In the genomic region with DNA sequence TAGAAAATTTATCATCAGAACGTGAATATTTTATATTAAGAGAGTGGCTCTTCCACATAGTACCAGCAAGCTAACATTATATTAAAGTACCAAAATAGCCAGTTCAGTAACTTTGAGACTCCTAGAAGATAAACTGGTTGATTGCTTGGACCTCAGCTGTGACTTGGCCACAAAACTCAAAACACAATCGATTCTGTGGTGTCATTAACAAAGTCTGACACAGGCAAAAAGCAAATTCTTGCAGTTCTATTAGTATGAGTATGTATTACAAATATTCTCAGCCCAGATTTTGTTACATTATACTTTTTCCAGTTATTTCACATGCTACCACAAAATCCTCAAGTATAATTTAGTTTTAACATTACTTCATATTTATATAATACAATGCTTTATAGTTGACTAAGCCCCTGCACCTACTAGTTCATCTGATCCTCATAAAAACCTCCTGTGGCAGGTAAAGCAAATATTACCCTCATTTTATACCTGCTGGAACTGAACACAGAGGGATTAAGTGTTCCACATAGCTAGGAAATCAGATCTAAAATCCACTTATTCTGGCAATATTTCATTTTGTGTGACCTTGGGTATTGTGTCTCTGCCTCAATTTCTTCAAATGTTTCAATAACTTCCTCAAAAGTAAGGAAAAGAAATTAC, we compare ENCODE assay signal across 28 cellular contexts.
A peak's percentile ranks its signal among the peaks of the same experiment; 100 is the strongest.
DNase-seq lines count a peak whose midpoint lies in the region; ATAC-seq and TF ChIP-seq lines count a peak whose summit lies in the region.
"Had no signal": no experiment of that assay in that cellular context is flagged by ENCODE, and none has a peak within 500 bp of the region (broad histone marks: within the 10 kb centered on the region; RNA-seq: fewer than 3 reads in every experiment).

No MANE protein-coding gene starts in this region.

- BruUV-seq in Calu3 (replicated peaks; lab: Mats Ljungman, UMichigan): no TSS peak

- H3K4me1 ChIP-seq in psoas muscle: peaks cover 31% of the 10 kb centered on the region

- H3K36me3 ChIP-seq in psoas muscle (ENCODE audit: insufficient read depth in 1 of 2, low read depth in 1 of 2): peaks cover 0 to 49% of the 10 kb centered on the region in 2 donors
- H3K36me3 ChIP-seq: cardiac muscle cell, uterus, WERI-Rb-1 had no signal

- H3K36me3 Mint-ChIP-seq in activated CD4-positive, alpha-beta memory T cell treated with anti-CD3 and anti-CD28 coated beads for 36 hours: peaks cover 48% of the 10 kb centered on the region
- H3K36me3 Mint-ChIP-seq in activated CD4-positive, alpha-beta memory T cell treated with anti-CD3 and anti-CD28 coated beads, Interleukin-2, amount 10 ng/mL, durations not matched to agents 7 days and 5 days (ENCODE audit: low read depth): peaks cover 58% of the 10 kb centered on the region
- H3K36me3 Mint-ChIP-seq in IgD-negative memory B cell (peaks cover 5% of the 10 kb centered on the region), Calu3 (ENCODE audit: insufficient read depth, unreplicated experiment) (peaks cover 6% of the 10 kb centered on the region)
- peaks cover 86% of the 10 kb centered on the region for H3K36me3 Mint-ChIP-seq in effector memory CD8-positive, alpha-beta T cell (ENCODE audit: insufficient read depth)

- no peak overlapping the region for H3K4me3 Mint-ChIP-seq in activated CD4-positive, alpha-beta memory T cell treated with anti-CD3 and anti-CD28 coated beads for 36 hours
- H3K4me3 Mint-ChIP-seq in activated CD4-positive, alpha-beta memory T cell treated with anti-CD3 and anti-CD28 coated beads, Interleukin-2, amount 10 ng/mL, durations not matched to agents 7 days and 5 days: no peak overlapping the region
- no peak overlapping the region for H3K4me3 Mint-ChIP-seq in IgD-negative memory B cell
- peak overlapping the region; percentile 66 to 67 for H3K4me3 Mint-ChIP-seq in effector memory CD8-positive, alpha-beta T cell
- H3K4me3 Mint-ChIP-seq in Calu3 (ENCODE audit: low read depth, unreplicated experiment): no peak overlapping the region

- peak overlapping the region; percentile 76 for H3K27ac Mint-ChIP-seq in activated CD4-positive, alpha-beta memory T cell treated with anti-CD3 and anti-CD28 coated beads for 36 hours
- no peak overlapping the region for H3K27ac Mint-ChIP-seq in activated CD4-positive, alpha-beta memory T cell treated with anti-CD3 and anti-CD28 coated beads, Interleukin-2, amount 10 ng/mL, durations not matched to agents 7 days and 5 days
- peak overlapping the region; percentile 18 to 51 (median 27) for H3K27ac Mint-ChIP-seq in IgD-negative memory B cell
- H3K27ac Mint-ChIP-seq in effector memory CD8-positive, alpha-beta T cell: peak overlapping the region; percentile 36 to 94
- no peak overlapping the region for H3K27ac Mint-ChIP-seq in Calu3 (ENCODE audit: unreplicated experiment)

- intact Hi-C loops in activated CD4-positive, alpha-beta memory T cell treated with anti-CD3 and anti-CD28 coated beads for 36 hours (cut with micrococcal nuclease): no loop called here
- intact Hi-C loops in psoas muscle (cut with DNase I): no loop called here
- intact Hi-C loops in Calu3 (cut with micrococcal nuclease; ENCODE audit: unreplicated experiment): no loop called here

- peaks cover 6% of the 10 kb centered on the region for H3K9me3 Mint-ChIP-seq in activated CD4-positive, alpha-beta memory T cell treated with anti-CD3 and anti-CD28 coated beads for 36 hours
- peaks cover 3% of the 10 kb centered on the region for H3K9me3 Mint-ChIP-seq in activated CD4-positive, alpha-beta memory T cell treated with anti-CD3 and anti-CD28 coated beads, Interleukin-2, amount 10 ng/mL, durations not matched to agents 7 days and 5 days
- H3K9me3 Mint-ChIP-seq in IgD-negative memory B cell: peaks cover 0 to 5% (median 2%) of the 10 kb centered on the region in 3 donors
- H3K9me3 Mint-ChIP-seq in effector memory CD8-positive, alpha-beta T cell: peaks cover 0 to 4% of the 10 kb centered on the region in 2 donors
- peaks cover 2% of the 10 kb centered on the region for H3K9me3 Mint-ChIP-seq in Calu3 (ENCODE audit: low read depth, unreplicated experiment)

- POLR2A ChIA-PET in activated CD4-positive, alpha-beta memory T cell treated with anti-CD3 and anti-CD28 coated beads for 36 hours (lab: Charles Lee): no interaction called here
- POLR2A ChIA-PET in activated CD4-positive, alpha-beta memory T cell treated with anti-CD3 and anti-CD28 coated beads, Interleukin-2, amount 10 ng/mL, durations not matched to agents 7 days and 5 days (lab: Charles Lee): interaction anchor here (1.1 to 1.7 kb wide), 2 partner anchors 35 to 62 kb away, joined by 3 to 5 read pairs; no protein-coding TSS in a partner anchor

- H3K4me1 Mint-ChIP-seq in activated CD4-positive, alpha-beta memory T cell treated with anti-CD3 and anti-CD28 coated beads for 36 hours (ENCODE audit: low read depth): peaks cover 70% of the 10 kb centered on the region
- H3K4me1 Mint-ChIP-seq in activated CD4-positive, alpha-beta memory T cell treated with anti-CD3 and anti-CD28 coated beads, Interleukin-2, amount 10 ng/mL, durations not matched to agents 7 days and 5 days: peaks cover 57% of the 10 kb centered on the region
- peaks cover 31 to 53% (median 47%) of the 10 kb centered on the region in 3 donors for H3K4me1 Mint-ChIP-seq in IgD-negative memory B cell
- peaks cover 50 to 60% of the 10 kb centered on the region in 2 donors for H3K4me1 Mint-ChIP-seq in effector memory CD8-positive, alpha-beta T cell (ENCODE audit: low read depth in 2 of 2)
- peaks cover 3% of the 10 kb centered on the region for H3K4me1 Mint-ChIP-seq in Calu3 (ENCODE audit: low read depth, unreplicated experiment)

- H3K9me3 ChIP-seq in psoas muscle: no peaks in the 10 kb centered on the region
- H3K9me3 ChIP-seq: esophagus muscularis mucosa, uterus had no signal

- CTCF ChIA-PET in activated CD4-positive, alpha-beta memory T cell treated with anti-CD3 and anti-CD28 coated beads for 36 hours (lab: Charles Lee): interaction anchor here (1.0 to 1.3 kb wide), 2 partner anchors 66 to 151 kb away, joined by 3 to 4 read pairs; no protein-coding TSS in a partner anchor
- CTCF ChIA-PET in activated CD4-positive, alpha-beta memory T cell treated with anti-CD3 and anti-CD28 coated beads, Interleukin-2, amount 10 ng/mL, durations not matched to agents 7 days and 5 days (lab: Charles Lee): interaction anchor here (0.6 kb wide), 1 partner anchor 10 kb away, joined by 3 read pairs; no protein-coding TSS in a partner anchor
- CTCF ChIA-PET in Calu3 (lab: Charles Lee): no interaction called here

- no peaks in the 10 kb centered on the region for H3K27me3 ChIP-seq in psoas muscle (ENCODE audit: insufficient read depth in 3 of 3, low read length in 2 of 3)
- H3K27me3 ChIP-seq: cardiac muscle cell, esophagus muscularis mucosa, uterus had no signal

- WGBS in psoas muscle, 3 donors: 51 to 68% (median 52%) methylated on average over 2 of the region's 2 CpGs

- H3K4me3 ChIP-seq in psoas muscle: no peak overlapping the region
- H3K4me3 ChIP-seq: cardiac muscle cell, coronary artery, esophagus muscularis mucosa, SK-N-MC, uterus had no signal

- ATAC-seq in effector memory CD8-positive, alpha-beta T cell (replicated peaks): no peak
- ATAC-seq in psoas muscle: no peak
- ATAC-seq: left cardiac atrium had no signal

- peak overlapping the region; percentile 37 for H3K27ac ChIP-seq in psoas muscle
- H3K27ac ChIP-seq: cardiac muscle cell, coronary artery, esophagus muscularis mucosa, SK-N-MC, WERI-Rb-1 had no signal

- no peak for DNase-seq in activated CD4-positive, alpha-beta memory T cell treated with anti-CD3 and anti-CD28 coated beads for 36 hours
- no peak for DNase-seq in activated CD4-positive, alpha-beta memory T cell treated with anti-CD3 and anti-CD28 coated beads, Interleukin-2, amount 10 ng/mL, durations not matched to agents 7 days and 5 days
- no peak for DNase-seq in effector memory CD8-positive, alpha-beta T cell
- DNase-seq in psoas muscle: no peak
- DNase-seq in Calu3: no peak
- DNase-seq in epidermal melanocyte (ENCODE audit: insufficient read length, low spot score): no peak
- DNase-seq in T1000 (lab: John Stamatoyannopoulos, UW): no peak
- DNase-seq: 8988T; activated CD4-positive, alpha-beta T cell treated with anti-CD3 and anti-CD28 coated beads, Interleukin-2, amount 50 U/mL, for 1 hour; activated CD8-positive, alpha-beta memory T cell treated with anti-CD3 and anti-CD28 coated beads, Interleukin-2, amount 50 U/mL, for 48 hours; activated effector memory CD4-positive, alpha-beta T cell treated with anti-CD3 and anti-CD28 coated beads, Interleukin-2, amount 50 U/mL, for 16 hours; aorta; DMS 273 treated with DMSO at 0.1 percent for 48 hours; foreskin melanocyte; left cardiac atrium; mesenchymal stem cell; NCI-H1436; NCI-H2107; occipital lobe; T-helper 2 cell; uterus; WERI-Rb-1 had no signal

- no peak for TF ChIP-seq CTCF in psoas muscle (IDR thresholded peaks at IDR 0.05)
- TF ChIP-seq CTCF in Calu3 (IDR thresholded peaks at IDR 0.05; ENCODE audit: unreplicated experiment): no peak

- no peaks in the 10 kb centered on the region for H3K27me3 Mint-ChIP-seq in activated CD4-positive, alpha-beta memory T cell treated with anti-CD3 and anti-CD28 coated beads for 36 hours
- H3K27me3 Mint-ChIP-seq in activated CD4-positive, alpha-beta memory T cell treated with anti-CD3 and anti-CD28 coated beads, Interleukin-2, amount 10 ng/mL, durations not matched to agents 7 days and 5 days: no peaks in the 10 kb centered on the region
- no peaks in the 10 kb centered on the region for H3K27me3 Mint-ChIP-seq in IgD-negative memory B cell
- H3K27me3 Mint-ChIP-seq in effector memory CD8-positive, alpha-beta T cell: no peaks in the 10 kb centered on the region
- H3K27me3 Mint-ChIP-seq in Calu3 (ENCODE audit: unreplicated experiment): no peaks in the 10 kb centered on the region
- H3K27me3 Mint-ChIP-seq: stimulated activated naive CD8-positive, alpha-beta T cell treated with anti-CD3 and anti-CD28 coated beads, Interleukin-15, Interleukin-2, amounts not matched to agents 100 ng/mL and 50 ng/mL, for 24 hours had no signal

Comparison
In these comparisons a context has a peak if more than half of its experiments do, and no peak if none do; other contexts are left out.
1. H3K27ac Mint-ChIP-seq: peak in activated CD4-positive, alpha-beta memory T cell treated with anti-CD3 and anti-CD28 coated beads for 36 hours (single experiment), IgD-negative memory B cell (3 of 3) and effector memory CD8-positive, alpha-beta T cell (2 of 2); none in activated CD4-positive, alpha-beta memory T cell treated with anti-CD3 and anti-CD28 coated beads, Interleukin-2, amount 10 ng/mL, durations not matched to agents 7 days and 5 days (single experiment) and Calu3 (single experiment).
2. H3K4me3 Mint-ChIP-seq: peak in effector memory CD8-positive, alpha-beta T cell (2 of 2); none in activated CD4-positive, alpha-beta memory T cell treated with anti-CD3 and anti-CD28 coated beads for 36 hours (single experiment), activated CD4-positive, alpha-beta memory T cell treated with anti-CD3 and anti-CD28 coated beads, Interleukin-2, amount 10 ng/mL, durations not matched to agents 7 days and 5 days (single experiment), IgD-negative memory B cell (0 of 4) and Calu3 (single experiment).